8 cellular contexts compared by ENCODE assay signal in genomic region chr3:149936812-149937230, GRCh38. TPM values are rescaled to one million over a fixed set of nuclear protein-coding genes. Genes with fewer than 3 reads are reported as not detected.
DNase-seq lines count a peak whose midpoint lies in the region; ATAC-seq, FAIRE-seq and TF ChIP-seq lines count a peak whose summit lies in the region.

No MANE protein-coding gene starts in this region.

- intact Hi-C loops in pancreas (cut with DNase I), result no loop called here

- WGBS in pancreas, 2 donors, result 21 to 25% methylated on average over 7 of the region's 7 CpGs

- no peaks in the 10 kb centered on the region for H3K9me3 ChIP-seq in pancreas

- no peaks in the 10 kb centered on the region for H3K36me3 ChIP-seq in pancreas

- ATAC-seq in HG03342 (IDR thresholded peaks at IDR 0.05; ENCODE audit: unreplicated experiment) (peak; percentile 73), pancreas (peak; percentile 75 to 94 (median 90))

- H3K4me3 ChIP-seq in pancreas, result no peak overlapping the region

- no peaks in the 10 kb centered on the region for H3K27me3 ChIP-seq in pancreas

- peak; percentile 82 for TF ChIP-seq CTCF in GM12872 (IDR thresholded peaks at IDR 0.05; ENCODE audit: insufficient read depth, low read depth, low read length)
- peak; percentile 22 to 55 (median 40) for TF ChIP-seq CTCF in pancreas (IDR thresholded peaks at IDR 0.05)

- DNase-seq in A172 (ENCODE audit: low spot score) (peak; percentile 45), NCI-H774 (lab: John Stamatoyannopoulos, UW) (peak; percentile 46), fibroblast of peridontal ligament (ENCODE audit: extremely low read depth) (peak; percentile 71), pancreas (peak; percentile 18 to 63 (median 26)), 8988T (no peak)
- DNase-seq in activated CD8-positive, alpha-beta memory T cell treated with anti-CD3 and anti-CD28 coated beads, Interleukin-2, amount 50 U/mL, for 1 hour (ENCODE audit: extremely low read depth), result peak; percentile 1

- no peaks in the 10 kb centered on the region for H3K4me1 ChIP-seq in pancreas

- no peak overlapping the region for H3K27ac ChIP-seq in pancreas

- FAIRE-seq in pancreas (lab: Jason Lieb, UNC), result no peak

RNA-seq across cellular contexts. Expression of gene PFN2, which starts 33.9 kb away (rescaled TPM):
- total RNA-seq in A172 (2014; rRNA removed; shearing (Covaris generic)), result 283 and 321 TPM in 2 replicates
- 10 to 100 TPM; 31.8 to 39.9 (median 33.5) TPM for total RNA-seq in pancreas
- polyA plus RNA-seq in pancreas, result 100 to 1,000 TPM in 1 of 2 donors, 10 to 100 TPM in 1; 32.2 to 109 TPM
